Comparison of ENCODE assay signal across 11 cellular contexts in the genomic region with DNA sequence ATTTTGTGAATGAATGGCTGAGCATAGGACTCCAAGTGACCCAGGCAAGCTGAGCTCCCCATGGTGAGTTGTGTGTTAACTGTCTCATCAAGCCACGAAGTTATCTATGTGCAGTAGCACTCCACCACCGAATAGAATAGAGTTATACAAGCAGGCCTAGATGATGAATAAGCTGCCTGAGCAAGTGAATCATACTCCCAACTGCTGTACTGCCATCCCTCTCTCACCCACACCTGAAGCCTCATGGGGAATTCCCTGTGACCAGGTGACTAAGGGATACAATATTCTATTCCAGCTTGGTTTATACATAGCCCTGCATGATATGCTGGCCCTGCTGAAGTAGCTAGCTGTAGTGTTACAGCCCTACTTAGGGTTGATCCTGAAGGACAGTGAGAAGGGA. TPM values are rescaled to one million over a fixed set of nuclear protein-coding genes. Genes with fewer than 3 reads are reported as not detected.
A peak's percentile ranks its signal among the peaks of the same experiment; 100 is the strongest.
DNase-seq lines count a peak whose midpoint lies in the region; ATAC-seq and TF ChIP-seq lines count a peak whose summit lies in the region.
"Had no signal": no experiment of that assay in that cellular context is flagged by ENCODE, and none has a peak within 500 bp of the region (broad histone marks: within the 10 kb centered on the region; RNA-seq: fewer than 3 reads in every experiment).

No MANE protein-coding gene starts in this region.

- H3K4me1 ChIP-seq in IMR-90 (ENCODE audit: control insufficient read depth, insufficient read depth, low read length): no peaks in the 10 kb centered on the region; the same call in 1 of the 2 replicates
- no peaks in the 10 kb centered on the region for H3K4me1 ChIP-seq in suprapubic skin
- H3K4me1 ChIP-seq: Peyer's patch had no signal

- no peak overlapping the region for H2BK15ac ChIP-seq in IMR-90 (ENCODE audit: low read depth, low read length)

- ATAC-seq in IMR-90 (ENCODE audit: low read depth): peak; percentile 27; the same call in 1 of the 2 replicates
- ATAC-seq in Right ventricle myocardium inferior: no peak
- ATAC-seq: GM12878, left lobe of liver had no signal

- H3K56ac ChIP-seq in IMR-90 (ENCODE audit: extremely low read depth, insufficient read depth, low read length): no peak overlapping the region

- H3K14ac ChIP-seq in IMR-90 (replicated peaks; ENCODE audit: low read depth, low read length): no peak overlapping the region

- DNase-seq in DMS53 treated with DMSO at 0.1 percent for 48 hours (lab: John Stamatoyannopoulos, UW; ENCODE audit: unreplicated experiment): peak; percentile 3
- peak; percentile 77 for DNase-seq in IMR-90
- DNase-seq in brain microvascular endothelial cell: peak; percentile 31
- peak; percentile 77 for DNase-seq in renal cortical epithelial cell (ENCODE audit: low read depth)
- no peak for DNase-seq in DMS114 treated with DMSO at 0.1 percent for 48 hours (lab: John Stamatoyannopoulos, UW; ENCODE audit: unreplicated experiment)
- DNase-seq in Right ventricle myocardium inferior (ENCODE audit: missing footprints): no peak
- DNase-seq in midbrain (lab: John Stamatoyannopoulos, UW): no peak
- no peak for DNase-seq in suprapubic skin (ENCODE audit: low spot score in 2 of 2)
- DNase-seq: Peyer's patch had no signal

- WGBS in IMR-90 (ENCODE audit: extremely low coverage in 2 of 2, insufficient read length in 1 of 2), 2 experiments: no CpG with 5 or more reads among the region's 2 CpGs
- 58% methylated on average over 2 of the region's 2 CpGs for WGBS in suprapubic skin

- CTCF ChIA-PET in IMR-90 (lab: Yijun Ruan, JAX): no interaction called here

- POLR2A ChIA-PET in IMR-90 (lab: Charles Lee; ENCODE audit: unreplicated experiment): no interaction called here

- H2AK5ac ChIP-seq in IMR-90 (ENCODE audit: low read depth, low read length): no peak overlapping the region

- TF ChIP-seq POLR2A in IMR-90 (IDR thresholded peaks at IDR 0.05; ENCODE audit: low read depth, low read length) (no peak), suprapubic skin (IDR thresholded peaks at IDR 0.05) (no peak)

- peaks cover 18% of the 10 kb centered on the region; the same call in 1 of the 2 replicates for H3K9me1 ChIP-seq in IMR-90 (ENCODE audit: insufficient read depth, low read length)

- H3K4me2 ChIP-seq in IMR-90 (ENCODE audit: low read depth, low read length): no peak overlapping the region

- H3K9me3 ChIP-seq in IMR-90 (ENCODE audit: control insufficient read depth, insufficient read depth, low read length): no peaks in the 10 kb centered on the region
- H3K9me3 ChIP-seq in suprapubic skin: no peaks in the 10 kb centered on the region
- H3K9me3 ChIP-seq: Peyer's patch had no signal

- no peak overlapping the region for H3K18ac ChIP-seq in IMR-90 (ENCODE audit: low read depth, low read length)

- no peak for TF ChIP-seq RAD21 in IMR-90 (IDR thresholded peaks at IDR 0.05; ENCODE audit: low read length)

- H4K5ac ChIP-seq in IMR-90 (ENCODE audit: low read depth, low read length): no peak overlapping the region

- H3K4me3 ChIP-seq in IMR-90 (ENCODE audit: insufficient read depth, low read depth, low read length) (no peak overlapping the region), brain microvascular endothelial cell (ENCODE audit: low read depth, low read length) (no peak overlapping the region), suprapubic skin (no peak overlapping the region)
- H3K4me3 ChIP-seq: GM12878, Peyer's patch had no signal

- no peak for TF ChIP-seq CTCF in IMR-90 (conservative IDR thresholded peaks at IDR 0.05; ENCODE audit: low read depth, low read length)
- TF ChIP-seq CTCF in brain microvascular endothelial cell (IDR thresholded peaks at IDR 0.05; ENCODE audit: low read depth, low read length, missing control alignments): no peak
- no peak for TF ChIP-seq CTCF in suprapubic skin (IDR thresholded peaks at IDR 0.05)

- no peak overlapping the region for H4K8ac ChIP-seq in IMR-90 (ENCODE audit: low read depth in 2 of 2, low read length in 2 of 2)

- no peak overlapping the region for H2AFZ ChIP-seq in IMR-90 (replicated peaks; ENCODE audit: low read length, poor library complexity)

- H3K23ac ChIP-seq in IMR-90 (ENCODE audit: low read depth, low read length): no peak overlapping the region

- H3K36me3 ChIP-seq in IMR-90 (ENCODE audit: control insufficient read depth, insufficient read depth, low read length) (peaks cover 6% of the 10 kb centered on the region; the same call in 1 of the 2 replicates), brain microvascular endothelial cell (replicated peaks) (peaks cover 9% of the 10 kb centered on the region), suprapubic skin (no peaks in the 10 kb centered on the region)
- H3K36me3 ChIP-seq: Peyer's patch had no signal

- no peaks in the 10 kb centered on the region for H4K20me1 ChIP-seq in IMR-90 (ENCODE audit: insufficient read depth, low read length)

- no peaks in the 10 kb centered on the region for H3K79me1 ChIP-seq in IMR-90 (ENCODE audit: low read depth in 1 of 2, low read length in 2 of 2)

- H3K4ac ChIP-seq in IMR-90 (ENCODE audit: low read depth, low read length): no peak overlapping the region

- H2BK5ac ChIP-seq in IMR-90 (ENCODE audit: low read depth, low read length, poor library complexity, severe bottlenecking): peak overlapping the region; percentile 35

- H2BK20ac ChIP-seq in IMR-90 (ENCODE audit: low read depth, low read length): no peak overlapping the region

- no peak overlapping the region for H3K27ac ChIP-seq in IMR-90 (ENCODE audit: insufficient read depth, low read length)
- H3K27ac ChIP-seq in brain microvascular endothelial cell: no peak overlapping the region
- no peak overlapping the region for H3K27ac ChIP-seq in suprapubic skin
- H3K27ac ChIP-seq: Peyer's patch had no signal

- in situ Hi-C loops in IMR-90 (cut with MboI; ENCODE audit: low sequenced_read_pairs) (no loop called here), brain microvascular endothelial cell (cut with HindIII; ENCODE audit: low pct_ligation_motif_present, low sequenced_read_pairs) (no loop called here)

- intact Hi-C loops in IMR-90 (cut with micrococcal nuclease) (no loop called here), Right ventricle myocardium inferior (cut with DNase I) (no loop called here)

- dilution Hi-C loops in IMR-90 (cut with HindIII; ENCODE audit: low sequenced_read_pairs, unreplicated experiment): no loop called here

- no peaks in the 10 kb centered on the region; the same call in 1 of the 2 replicates for H3K27me3 ChIP-seq in IMR-90 (ENCODE audit: control insufficient read depth, insufficient read depth, low read length)
- H3K27me3 ChIP-seq in brain microvascular endothelial cell (replicated peaks): no peaks in the 10 kb centered on the region
- H3K27me3 ChIP-seq in suprapubic skin: no peaks in the 10 kb centered on the region
- H3K27me3 ChIP-seq: Peyer's patch had no signal

- no peak overlapping the region for H4K91ac ChIP-seq in IMR-90 (ENCODE audit: insufficient read depth, low read depth, low read length)

- H3K9ac ChIP-seq in IMR-90 (ENCODE audit: low read depth, low read length): no peak overlapping the region

- no peak for TF ChIP-seq EP300 in suprapubic skin (IDR thresholded peaks at IDR 0.05)

- BruUV-seq in IMR-90 (replicated peaks; lab: Mats Ljungman, UMichigan): no TSS peak

- no peak overlapping the region for H2AK9ac ChIP-seq in IMR-90 (replicated peaks; ENCODE audit: low read depth, low read length, poor library complexity)

- H2BK120ac ChIP-seq in IMR-90 (ENCODE audit: low read depth, low read length): no peak overlapping the region

TF ChIP-seq in IMR-90, 13 proteins besides CTCF, POLR2A, EP300 and RAD21:
- no peak for TF ChIP-seq NFE2L2 (IDR thresholded peaks at IDR 0.05; ENCODE audit: low read depth, low read length)
- TF ChIP-seq RFX5 (IDR thresholded peaks at IDR 0.05; ENCODE audit: low read depth, low read length): peak; percentile 22; the same call in 1 of the 2 replicates
- no peak for TF ChIP-seq CHD1 (IDR thresholded peaks at IDR 0.05; ENCODE audit: low read depth, low read length)
- no peak for TF ChIP-seq BHLHE40 (IDR thresholded peaks at IDR 0.05; ENCODE audit: low read depth, low read length)
- no peak for TF ChIP-seq SMC3 (IDR thresholded peaks at IDR 0.05; ENCODE audit: low read depth, low read length)
- no peak for TF ChIP-seq MXI1 (IDR thresholded peaks at IDR 0.05; ENCODE audit: borderline replicate concordance, low read depth, low read length)
- TF ChIP-seq, protein P1, sequence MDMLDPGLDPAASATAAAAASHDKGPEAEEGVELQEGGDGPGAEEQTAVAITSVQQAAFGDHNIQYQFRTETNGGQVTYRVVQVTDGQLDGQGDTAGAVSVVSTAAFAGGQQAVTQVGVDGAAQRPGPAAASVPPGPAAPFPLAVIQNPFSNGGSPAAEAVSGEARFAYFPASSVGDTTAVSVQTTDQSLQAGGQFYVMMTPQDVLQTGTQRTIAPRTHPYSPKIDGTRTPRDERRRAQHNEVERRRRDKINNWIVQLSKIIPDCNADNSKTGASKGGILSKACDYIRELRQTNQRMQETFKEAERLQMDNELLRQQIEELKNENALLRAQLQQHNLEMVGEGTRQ (IDR thresholded peaks at IDR 0.05; ENCODE audit: low read depth, low read length): peak; percentile 28; the same call in 1 of the 2 replicates

RNA-seq across cellular contexts. Expression of a gene that starts 38.6 kb away (rescaled TPM):
- total RNA-seq in IMR-90 (2012; rRNA removed) (65.8 and 84.6 TPM in 2 replicates), renal cortical epithelial cell (51.6 and 126 TPM in 2 replicates), Right ventricle myocardium inferior (28.1 TPM), suprapubic skin (100 to 1,000 TPM; 126 to 318 (median 160) TPM)
- 75.4 and 75.8 TPM in 2 replicates for polyA plus RNA-seq in IMR-90 (2012; rRNA removed)
- 55.1 and 56.5 TPM in 2 replicates for polyA plus RNA-seq in IMR-90 (2012; cell fraction: cytosol; rRNA removed)
- 183 and 297 TPM in 2 replicates for polyA plus RNA-seq in IMR-90 (2012; cell fraction: nucleus; rRNA removed; ENCODE audit: low replicate concordance)

Comparison
In these comparisons a context has a peak if more than half of its experiments do, and no peak if none do; other contexts are left out.
1. DNase-seq: peak in DMS53 treated with DMSO at 0.1 percent for 48 hours (single experiment), IMR-90 (single experiment), brain microvascular endothelial cell (single experiment) and renal cortical epithelial cell (single experiment); none in DMS114 treated with DMSO at 0.1 percent for 48 hours (single experiment), Right ventricle myocardium inferior (single experiment), midbrain (single experiment) and suprapubic skin (0 of 2).